23 cellular contexts compared by ENCODE assay signal in the genomic region with DNA sequence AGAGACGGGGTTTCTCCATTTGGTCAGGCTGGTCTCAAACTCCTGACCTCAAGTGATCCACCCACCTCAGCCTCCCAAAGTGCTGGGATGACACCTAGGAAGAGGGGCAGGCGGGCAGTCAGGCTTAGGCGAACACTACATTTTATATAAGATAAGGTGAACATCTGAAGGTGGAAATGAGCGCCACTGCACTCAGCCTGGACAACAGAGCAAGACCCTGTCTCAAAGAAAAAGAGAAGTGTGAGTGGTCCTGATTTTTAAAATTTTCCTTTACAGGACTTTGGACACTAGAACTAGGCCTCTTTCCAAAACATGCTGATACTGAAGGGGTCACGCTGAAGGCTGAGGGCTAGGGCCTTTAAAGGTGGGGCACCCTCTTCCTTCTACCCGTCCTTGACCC. TPM values are rescaled to one million over a fixed set of nuclear protein-coding genes. Genes with fewer than 3 reads are reported as not detected.
"Had no signal": no experiment of that assay in that cellular context is flagged by ENCODE, and none has a peak within 500 bp of the region (broad histone marks: within the 10 kb centered on the region; RNA-seq: fewer than 3 reads in every experiment).

No MANE protein-coding gene starts in this region.

- H3K9me3 Mint-ChIP-seq: activated CD4-positive, alpha-beta memory T cell treated with anti-CD3 and anti-CD28 coated beads, Interleukin-2, amount 10 ng/mL, durations not matched to agents 7 days and 5 days; activated CD4-positive, alpha-beta T cell treated with anti-CD3 and anti-CD28 coated beads, Interleukin-2, amount 10 ng/mL, durations not matched to agents 24 days and 14 days; activated naive CD4-positive, alpha-beta T cell treated with anti-CD3 and anti-CD28 coated beads for 36 hours; activated T-cell treated with anti-CD3 and anti-CD28 coated beads, Interleukin-2, amount 50 U/mL, for 72 hours; nephron had no signal

- H3K27me3 Mint-ChIP-seq: activated CD4-positive, alpha-beta memory T cell treated with anti-CD3 and anti-CD28 coated beads, Interleukin-2, amount 10 ng/mL, durations not matched to agents 7 days and 5 days; activated CD4-positive, alpha-beta T cell treated with anti-CD3 and anti-CD28 coated beads, Interleukin-2, amount 10 ng/mL, durations not matched to agents 24 days and 14 days; brain had no signal

- H3K27ac Mint-ChIP-seq: activated CD4-positive, alpha-beta memory T cell treated with anti-CD3 and anti-CD28 coated beads, Interleukin-2, amount 10 ng/mL, durations not matched to agents 7 days and 5 days; activated CD4-positive, alpha-beta T cell treated with anti-CD3 and anti-CD28 coated beads, Interleukin-2, amount 10 ng/mL, durations not matched to agents 24 days and 14 days; activated naive CD4-positive, alpha-beta T cell treated with anti-CD3 and anti-CD28 coated beads for 36 hours; activated T-cell treated with anti-CD3 and anti-CD28 coated beads, Interleukin-2, amount 50 U/mL, for 72 hours; nephron had no signal

- H3K36me3 Mint-ChIP-seq: brain had no signal

- H3K4me3 Mint-ChIP-seq: activated CD4-positive, alpha-beta memory T cell treated with anti-CD3 and anti-CD28 coated beads, Interleukin-2, amount 10 ng/mL, durations not matched to agents 7 days and 5 days; activated CD4-positive, alpha-beta T cell treated with anti-CD3 and anti-CD28 coated beads, Interleukin-2, amount 10 ng/mL, durations not matched to agents 24 days and 14 days; activated naive CD4-positive, alpha-beta T cell treated with anti-CD3 and anti-CD28 coated beads for 36 hours; activated T-cell treated with anti-CD3 and anti-CD28 coated beads, Interleukin-2, amount 50 U/mL, for 72 hours; brain; nephron had no signal

- H3K79me2 ChIP-seq: parathyroid adenoma had no signal

- H3K9me3 ChIP-seq: left ventricle myocardium inferior, upper lobe of left lung had no signal

- H3K27me3 ChIP-seq: foreskin keratinocyte, upper lobe of left lung had no signal

- ATAC-seq: activated CD4-positive, CD25-positive, alpha-beta regulatory T cell treated with anti-CD3 and anti-CD28 coated beads, Interleukin-2, amount 50 U/mL, for 24 hours; activated T-cell treated with anti-CD3 and anti-CD28 coated beads, Interleukin-2, amount 50 U/mL, for 72 hours; foreskin keratinocyte; stimulated activated naive CD8-positive, alpha-beta T cell treated with anti-CD3 and anti-CD28 coated beads, Interleukin-15, Interleukin-2, amounts not matched to agents 100 U/mL and 50 U/mL, for 24 hours had no signal

- H2AFZ ChIP-seq: parathyroid adenoma had no signal

- H3K36me3 ChIP-seq: left ventricle myocardium inferior, upper lobe of left lung had no signal

- DNase-seq: activated CD4-positive, alpha-beta memory T cell treated with anti-CD3 and anti-CD28 coated beads, Interleukin-2, amount 10 ng/mL, durations not matched to agents 7 days and 5 days; activated CD4-positive, alpha-beta T cell treated with anti-CD3 and anti-CD28 coated beads, Interleukin-2, amount 10 ng/mL, durations not matched to agents 24 days and 14 days; activated effector memory CD4-positive, alpha-beta T cell treated with Interleukin-2 at 50 U/mL for 16 hours; activated naive CD4-positive, alpha-beta T cell treated with anti-CD3 and anti-CD28 coated beads for 36 hours; activated T-cell treated with anti-CD3 and anti-CD28 coated beads, Interleukin-2, amount 50 U/mL, for 72 hours; anterior cingulate cortex; caudate nucleus; effector memory CD4-positive, alpha-beta T cell; foreskin keratinocyte; mammary epithelial cell; stimulated activated CD4-positive, alpha-beta T cell treated with anti-CD3 and anti-CD28 coated beads, Interleukin-4, amount 100 ng/mL, for 24 hours; stimulated activated naive CD8-positive, alpha-beta T cell treated with anti-CD3 and anti-CD28 coated beads, Interleukin-15, Interleukin-2, amounts not matched to agents 100 U/mL and 50 U/mL, for 24 hours had no signal

- H3K27ac ChIP-seq: foreskin keratinocyte, parathyroid adenoma, VCaP had no signal

- H3K4me1 ChIP-seq: foreskin keratinocyte, parathyroid adenoma had no signal

RNA-seq across cellular contexts. Expression of gene ZDHHC19, which starts 48.0 kb away (rescaled TPM):
- total RNA-seq: activated CD4-positive, alpha-beta T cell treated with anti-CD3 and anti-CD28 coated beads, Interleukin-2, amount 10 ng/mL, durations not matched to agents 24 days and 14 days; activated naive CD4-positive, alpha-beta T cell treated with anti-CD3 and anti-CD28 coated beads for 36 hours; activated T-cell treated with anti-CD3 and anti-CD28 coated beads, Interleukin-2, amount 50 U/mL, for 72 hours; dermis microvascular lymphatic vessel endothelial cell; foreskin keratinocyte; kidney epithelial cell; left ventricle myocardium inferior; mammary epithelial cell; subcutaneous adipose tissue; T-helper 2 cell treated with Interferon-gamma antibody and Interleukin-4, amounts not matched to agents 100 ng/mL and 5 ng/mL, for 36 hours had no signal
- polyA plus RNA-seq: foreskin keratinocyte, mammary epithelial cell had no signal

RNA-seq across cellular contexts. Expression of gene SLC51A, which starts 53.1 kb away (rescaled TPM):
- total RNA-seq: activated CD4-positive, alpha-beta memory T cell treated with anti-CD3 and anti-CD28 coated beads, Interleukin-2, amount 10 ng/mL, durations not matched to agents 7 days and 5 days; activated CD4-positive, alpha-beta T cell treated with anti-CD3 and anti-CD28 coated beads, Interleukin-2, amount 10 ng/mL, durations not matched to agents 24 days and 14 days; activated naive CD4-positive, alpha-beta T cell treated with anti-CD3 and anti-CD28 coated beads for 36 hours; activated T-cell treated with anti-CD3 and anti-CD28 coated beads, Interleukin-2, amount 50 U/mL, for 72 hours; dermis microvascular lymphatic vessel endothelial cell; foreskin keratinocyte; kidney epithelial cell; left ventricle myocardium inferior; mammary epithelial cell; subcutaneous adipose tissue; T-helper 2 cell treated with Interferon-gamma antibody and Interleukin-4, amounts not matched to agents 100 ng/mL and 5 ng/mL, for 36 hours had no signal
- polyA plus RNA-seq: foreskin keratinocyte, mammary epithelial cell had no signal
